Comparison of ENCODE assay signal across 1 cellular context in genomic region chr20:62794007-62794724, GRCh38.
TF ChIP-seq lines count a peak whose summit lies in the region.

No MANE protein-coding gene starts in this region.

TF ChIP-seq in HepG2, 621 proteins besides CTCF, POLR2A, EP300 and RAD21 (continued from another document and continues in another):
- TF ChIP-seq FOXP4 (CRISPR knock-in tag; IDR thresholded peaks at IDR 0.05) (no peak; the same call in 1 of the 2 replicates), PRDM10 (CRISPR knock-in tag; IDR thresholded peaks at IDR 0.05; ENCODE audit: low read depth) (no peak), HINFP (CRISPR knock-in tag; IDR thresholded peaks at IDR 0.05; ENCODE audit: low read depth) (peak; percentile 85), ZNF362 (CRISPR knock-in tag; IDR thresholded peaks at IDR 0.05; ENCODE audit: borderline replicate concordance) (no peak; the same call in 1 of the 2 replicates), TBL1XR1 (IDR thresholded peaks at IDR 0.05; ENCODE audit: borderline replicate concordance, low read length, partially characterized antibody) (no peak), ZNF30 (CRISPR knock-in tag; IDR thresholded peaks at IDR 0.05) (no peak), CREB1 (IDR thresholded peaks at IDR 0.05) (peak; percentile 57), CREB1 (CRISPR knock-in tag; IDR thresholded peaks at IDR 0.05) (no peak), KDM5B (CRISPR knock-in tag; IDR thresholded peaks at IDR 0.05; ENCODE audit: borderline replicate concordance) (peak; percentile 87), NFRKB (IDR thresholded peaks at IDR 0.05) (no peak), HNF4A (CRISPR knock-in tag; IDR thresholded peaks at IDR 0.05) (peak; percentile 6; the same call in 1 of the 2 replicates), EEA1 (CRISPR knock-in tag; IDR thresholded peaks at IDR 0.05; ENCODE audit: borderline replicate concordance) (no peak), ZFP1 (CRISPR knock-in tag; IDR thresholded peaks at IDR 0.05) (peak; percentile 48; the same call in 1 of the 2 replicates), RNF219 (CRISPR knock-in tag; IDR thresholded peaks at IDR 0.05) (no peak), GRHL1 (CRISPR knock-in tag; conservative IDR thresholded peaks at IDR 0.05) (no peak), ZNF431 (CRISPR knock-in tag; IDR thresholded peaks at IDR 0.05; ENCODE audit: borderline replicate concordance, low read depth) (peak; percentile 44; the same call in 1 of the 2 replicates), HOMEZ (CRISPR knock-in tag; IDR thresholded peaks at IDR 0.05; ENCODE audit: low read depth) (0 out of 2 replicates have a peak, but pooled peaks have one; percentile 39), TEF (CRISPR knock-in tag; IDR thresholded peaks at IDR 0.05) (no peak), RERE (CRISPR knock-in tag; IDR thresholded peaks at IDR 0.05; ENCODE audit: low read depth) (peak; percentile 6; the same call in 1 of the 2 replicates), CSRNP2 (CRISPR knock-in tag; conservative IDR thresholded peaks at IDR 0.05; ENCODE audit: low read depth) (no peak), TFE3 (CRISPR knock-in tag; IDR thresholded peaks at IDR 0.05) (no peak), IKZF5 (CRISPR knock-in tag; IDR thresholded peaks at IDR 0.05) (peak; percentile 41; the same call in 1 of the 2 replicates), SIN3B (IDR thresholded peaks at IDR 0.05; ENCODE audit: low read length) (0 out of 2 replicates have a peak, but pooled peaks have one; percentile 48)
